8 cellular contexts compared by ENCODE assay signal in the genomic region with DNA sequence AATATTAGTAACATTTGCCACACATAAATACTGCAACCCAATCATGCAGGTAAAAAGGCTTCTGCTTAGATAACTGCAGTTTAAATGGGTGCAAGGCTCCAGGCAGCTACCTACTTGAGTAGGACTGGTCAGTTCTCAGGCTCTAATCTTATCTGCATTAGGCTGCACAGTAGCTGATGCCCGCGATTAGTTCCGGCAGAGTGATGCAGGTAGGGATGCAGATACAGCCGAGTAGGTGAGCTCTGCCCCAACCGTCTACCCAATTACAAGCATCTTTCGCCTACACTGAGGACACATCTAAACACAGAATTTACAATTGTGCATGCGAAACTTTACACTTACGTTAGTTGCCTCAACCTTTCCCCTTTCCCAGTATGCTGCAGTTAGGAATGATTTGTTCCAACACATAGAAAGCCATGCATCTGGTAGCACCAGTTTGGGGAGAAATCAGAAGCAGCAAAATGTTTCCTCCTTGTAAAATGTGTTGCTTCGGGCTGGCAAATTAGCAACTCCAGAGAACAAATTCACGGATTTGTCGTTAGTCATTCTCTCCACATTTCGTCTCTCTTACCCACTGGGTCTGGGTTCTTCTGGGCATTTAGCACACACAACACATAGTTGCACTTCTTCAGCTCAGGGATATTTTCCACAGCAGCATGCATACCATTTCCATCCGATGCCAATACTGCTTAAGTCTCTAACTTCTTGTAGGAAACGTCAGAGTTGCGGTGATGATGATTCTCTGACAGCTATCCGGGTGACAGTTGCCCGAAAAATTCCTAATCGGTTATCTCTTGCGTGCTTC. TPM values are rescaled to one million over a fixed set of nuclear protein-coding genes. Genes with fewer than 3 reads are reported as not detected.
DNase-seq lines count a peak whose midpoint lies in the region; ATAC-seq, FAIRE-seq and TF ChIP-seq lines count a peak whose summit lies in the region.

No MANE protein-coding gene starts in this region.

- peak; percentile 65 for FAIRE-seq in keratinocyte (lab: Jason Lieb, UNC)

- peaks cover 7% of the 10 kb centered on the region for H3K27me3 Mint-ChIP-seq in type B pancreatic cell

- H3K27ac ChIP-seq in brain microvascular endothelial cell (peak overlapping the region; percentile 51), keratinocyte (ENCODE audit: control insufficient read depth, insufficient read depth, low read length) (no peak overlapping the region), upper lobe of right lung (no peak overlapping the region)

- H3K9me3 ChIP-seq in keratinocyte (ENCODE audit: control insufficient read depth, low read depth, low read length) = no peaks in the 10 kb centered on the region
- no peaks in the 10 kb centered on the region for H3K9me3 ChIP-seq in upper lobe of right lung

- peak overlapping the region; percentile 77 for H3K4me2 ChIP-seq in keratinocyte (ENCODE audit: control insufficient read depth, extremely low read depth, insufficient read depth, low read depth, low read length)

- H3K27me3 ChIP-seq in brain microvascular endothelial cell (replicated peaks) (no peaks in the 10 kb centered on the region), keratinocyte (ENCODE audit: control insufficient read depth, extremely low read depth, insufficient read depth, low read length) (no peaks in the 10 kb centered on the region), upper lobe of right lung (no peaks in the 10 kb centered on the region)

- H2AFZ ChIP-seq in keratinocyte (ENCODE audit: control insufficient read depth, low read length) = peak overlapping the region; percentile 92

- H3K4me1 ChIP-seq in keratinocyte (ENCODE audit: control insufficient read depth, extremely low read depth, insufficient read depth, low read length) (peaks cover 8% of the 10 kb centered on the region), upper lobe of right lung (no peaks in the 10 kb centered on the region)

- intact Hi-C loops in upper lobe of right lung (cut with DNase I) = no loop called here

- TF ChIP-seq CTCF in brain microvascular endothelial cell (IDR thresholded peaks at IDR 0.05; ENCODE audit: low read depth, low read length, missing control alignments) (no peak), keratinocyte (optimal IDR thresholded peaks at IDR 0.05 in 1 of 3, IDR thresholded peaks at IDR 0.05 in 1 of 3, conservative IDR thresholded peaks at IDR 0.05 in 1 of 3; ENCODE audit: extremely low read depth in 1 of 3, insufficient read depth in 2 of 3, low read length in 3 of 3) (no peak), upper lobe of right lung (IDR thresholded peaks at IDR 0.05) (no peak), type B pancreatic cell (conservative IDR thresholded peaks at IDR 0.05) (no peak)

- no peaks in the 10 kb centered on the region for H3K9me3 Mint-ChIP-seq in type B pancreatic cell

- no peak overlapping the region for H3K27ac Mint-ChIP-seq in type B pancreatic cell

- DNase-seq in NCI-H2227 (lab: John Stamatoyannopoulos, UW; ENCODE audit: unreplicated experiment) (peak; percentile 31), NCI-H2227 treated with DMSO at 0.1 percent for 48 hours (lab: John Stamatoyannopoulos, UW) (no peak), brain microvascular endothelial cell (peak; percentile 29), keratinocyte (ENCODE audit: low read depth, low spot score) (no peak), upper lobe of right lung (no peak), type B pancreatic cell (ENCODE audit: extremely low spot score, unreplicated experiment) (no peak)

- H3K4me3 ChIP-seq in brain microvascular endothelial cell (ENCODE audit: low read depth, low read length) (peak overlapping the region; percentile 85), keratinocyte (ENCODE audit: control insufficient read depth in 2 of 3, extremely low read depth in 1 of 3, insufficient read depth in 2 of 3, low read depth in 1 of 3, low read length in 3 of 3) (peak overlapping the region; percentile 69 to 91 (median 74)), upper lobe of right lung (peak overlapping the region; percentile 77)

- H3K36me3 ChIP-seq in brain microvascular endothelial cell (replicated peaks) = no peaks in the 10 kb centered on the region
- H3K36me3 ChIP-seq in keratinocyte (ENCODE audit: control insufficient read depth in 2 of 2, extremely low read depth in 1 of 2, insufficient read depth in 2 of 2, low read length in 2 of 2) = no peaks in the 10 kb centered on the region
- no peaks in the 10 kb centered on the region for H3K36me3 ChIP-seq in upper lobe of right lung

- H3K9me1 ChIP-seq in keratinocyte (ENCODE audit: control insufficient read depth, extremely low read depth, insufficient read depth, low read length) = no peaks in the 10 kb centered on the region

- H3K36me3 Mint-ChIP-seq in type B pancreatic cell = peaks cover 17% of the 10 kb centered on the region

- no peak overlapping the region for H3K9ac ChIP-seq in keratinocyte (ENCODE audit: control insufficient read depth, extremely low read depth, insufficient read depth, low read length)

- in situ Hi-C loops in brain microvascular endothelial cell (cut with HindIII; ENCODE audit: low pct_ligation_motif_present, low sequenced_read_pairs) = no loop called here

- dilution Hi-C loops in keratinocyte (cut with MboI; ENCODE audit: extremely low pct_ligation_motif_present, low sequenced_read_pairs) = no loop called here

- H3K4me1 Mint-ChIP-seq in type B pancreatic cell (ENCODE audit: unreplicated experiment) = peaks cover 15% of the 10 kb centered on the region

- peak; percentile 5 for ATAC-seq in HG03159 (IDR thresholded peaks at IDR 0.05; ENCODE audit: unreplicated experiment)
- no peak for ATAC-seq in upper lobe of right lung
- no peak for ATAC-seq in HG03175 (IDR thresholded peaks at IDR 0.05; ENCODE audit: unreplicated experiment)

- no peaks in the 10 kb centered on the region for H3K79me2 ChIP-seq in keratinocyte (ENCODE audit: control insufficient read depth, insufficient read depth, low read length)

- no peak overlapping the region for H3K4me3 Mint-ChIP-seq in type B pancreatic cell

- H4K20me1 ChIP-seq in keratinocyte (ENCODE audit: control insufficient read depth, extremely low read depth, insufficient read depth, low read length) = no peaks in the 10 kb centered on the region

RNA-seq across cellular contexts. Expression of a gene that starts 0.5 kb away (rescaled TPM):
- polyA plus RNA-seq in keratinocyte = 0.21 to 0.25 TPM (median 0.21 TPM) in 3 replicates
- 0.04 TPM for polyA plus RNA-seq in keratinocyte (2011; ENCODE audit: low read depth)
- polyA plus RNA-seq in keratinocyte (2011; cell fraction: cytosol; rRNA removed) = 0.08 and 0.09 TPM in 2 replicates
- polyA plus RNA-seq in keratinocyte (2011; cell fraction: nucleus; rRNA removed) = 0.44 and 0.50 TPM in 2 replicates
- 0.04 and 0.21 TPM in 2 replicates for polyA plus RNA-seq in keratinocyte (2012; ENCODE audit: low replicate concordance)
- polyA minus RNA-seq in keratinocyte = 0.48 to 0.86 TPM (median 0.72 TPM) in 3 replicates
- not detected for polyA minus RNA-seq in keratinocyte (2011; cell fraction: cytosol; rRNA and poly(A)+ RNA removed)
- 0.63 and 0.70 TPM in 2 replicates for polyA minus RNA-seq in keratinocyte (2011; cell fraction: nucleus; rRNA and poly(A)+ RNA removed)
- total RNA-seq in upper lobe of right lung (5.1 TPM), type B pancreatic cell (ENCODE audit: low replicate concordance) (12.8 and 20.2 TPM in 2 replicates)

Comparison
In these comparisons a context has a peak if more than half of its experiments do, and no peak if none do; other contexts are left out.
1. DNase-seq: peak in NCI-H2227 (single experiment) and brain microvascular endothelial cell (single experiment); none in NCI-H2227 treated with DMSO at 0.1 percent for 48 hours (single experiment), keratinocyte (single experiment), upper lobe of right lung (single experiment) and type B pancreatic cell (single experiment).
2. Peak in every context shown above with its lines, with median percentiles within 50 percentile points of each other: H3K4me3 ChIP-seq.